8 cellular contexts compared by ENCODE assay signal in the genomic region with DNA sequence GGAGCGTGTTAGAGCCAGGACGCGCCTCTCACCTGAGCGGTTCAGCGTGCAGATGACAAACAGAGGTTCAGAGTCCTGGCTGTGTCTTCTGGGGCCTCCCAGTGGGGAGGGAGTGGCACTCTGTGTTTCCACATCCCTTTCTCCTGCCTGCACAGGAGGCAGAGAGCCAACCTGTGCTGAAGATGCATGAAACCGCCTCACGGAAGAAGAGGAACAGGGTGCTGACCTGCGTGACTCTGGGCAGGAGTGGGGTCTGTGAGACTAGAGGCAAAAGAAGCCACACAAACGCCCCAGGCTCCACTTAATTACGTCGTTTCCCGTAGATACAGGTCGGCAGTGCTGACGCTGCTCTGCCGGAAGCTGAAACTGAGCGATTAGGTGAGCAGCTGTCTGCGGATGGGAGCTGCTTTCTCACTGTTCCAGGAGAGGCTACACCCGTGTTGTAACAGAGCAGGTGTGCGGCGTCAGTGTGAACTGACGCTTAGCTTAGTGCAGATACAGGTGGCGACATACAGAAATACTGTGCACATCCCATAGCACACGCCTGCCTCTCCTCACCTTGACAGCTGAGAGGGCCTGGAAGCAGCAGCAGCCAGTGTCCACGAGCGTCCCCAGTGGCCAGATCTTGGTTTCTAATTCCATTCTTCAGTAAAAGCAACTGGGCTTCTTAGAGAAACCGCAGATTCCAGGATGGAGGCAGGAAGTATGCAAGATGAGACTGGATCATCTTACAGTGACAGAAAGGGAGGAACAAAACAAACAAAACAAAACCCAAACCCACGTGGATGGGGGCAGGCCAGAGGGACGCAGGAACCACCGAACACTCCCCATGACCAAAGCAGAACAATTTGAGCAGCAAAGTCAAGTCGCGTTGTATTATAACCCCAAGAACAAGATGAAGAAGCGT. TPM values are rescaled to one million over a fixed set of nuclear protein-coding genes. Genes with fewer than 3 reads are reported as not detected.
A peak's percentile ranks its signal among the peaks of the same experiment; 100 is the strongest.
DNase-seq lines count a peak whose midpoint lies in the region; ATAC-seq and TF ChIP-seq lines count a peak whose summit lies in the region.

No MANE protein-coding gene starts in this region.

- H3K27ac ChIP-seq in WERI-Rb-1: peak overlapping the region; percentile 4; the same call in 1 of the 2 replicates
- H3K27ac ChIP-seq in right cardiac atrium (ENCODE audit: low read length): no peak overlapping the region
- peak overlapping the region; percentile 62 for H3K27ac ChIP-seq in thymus (ENCODE audit: low read depth)
- H3K27ac ChIP-seq in effector memory CD4-positive, alpha-beta T cell (ENCODE audit: insufficient read depth, low read length, poor library complexity, severe bottlenecking): no peak overlapping the region

- H3K4me1 ChIP-seq in right cardiac atrium (ENCODE audit: control insufficient read depth, insufficient read depth, low read length) (no peaks in the 10 kb centered on the region), thymus (ENCODE audit: control insufficient read depth, insufficient read depth, low read length) (no peaks in the 10 kb centered on the region)
- H3K4me1 ChIP-seq in effector memory CD4-positive, alpha-beta T cell (ENCODE audit: control insufficient read depth, insufficient read depth, low read length, poor library complexity, severe bottlenecking): no peaks in the 10 kb centered on the region

- H3K36me3 ChIP-seq in WERI-Rb-1 (no peaks in the 10 kb centered on the region; the same call in 1 of the 2 replicates), thymus (ENCODE audit: control insufficient read depth, insufficient read depth) (no peaks in the 10 kb centered on the region)
- no peaks in the 10 kb centered on the region for H3K36me3 ChIP-seq in effector memory CD4-positive, alpha-beta T cell (ENCODE audit: control insufficient read depth, insufficient read depth, low read length)

- intact Hi-C loops in right cardiac atrium (cut with DNase I): no loop called here

- H3K27me3 ChIP-seq in WERI-Rb-1 (ENCODE audit: insufficient read depth, low read depth, severe bottlenecking) (no peaks in the 10 kb centered on the region), right cardiac atrium (ENCODE audit: control insufficient read depth, insufficient read depth) (no peaks in the 10 kb centered on the region), thymus (ENCODE audit: control insufficient read depth, insufficient read depth) (peaks cover 12% of the 10 kb centered on the region)
- H3K27me3 ChIP-seq in effector memory CD4-positive, alpha-beta T cell (replicated peaks; ENCODE audit: control insufficient read depth, insufficient read depth, low read length, poor library complexity, severe bottlenecking): no peaks in the 10 kb centered on the region

- peak; percentile 44 for DNase-seq in NCI-H1694 (lab: John Stamatoyannopoulos, UW)
- DNase-seq in WERI-Rb-1: peak; percentile 88
- peak in 1 of 3 donors; percentile 72 for DNase-seq in right cardiac atrium
- no peak for DNase-seq in ureter (ENCODE audit: low spot score)
- DNase-seq in effector memory CD4-positive, alpha-beta T cell: no peak
- DNase-seq in NCI-H1048 (lab: John Stamatoyannopoulos, UW): no peak

- ATAC-seq in GM19023 (IDR thresholded peaks at IDR 0.05; ENCODE audit: unreplicated experiment): peak; percentile 93
- ATAC-seq in right cardiac atrium: peak; percentile 32 to 64

- WGBS in right cardiac atrium: 55% methylated on average over 32 of the region's 32 CpGs
- WGBS in thymus: 89% methylated on average over 32 of the region's 32 CpGs

- peak; percentile 97 for TF ChIP-seq CTCF in WERI-Rb-1 (IDR thresholded peaks at IDR 0.05; ENCODE audit: low read depth, low read length)

- H3K9me3 ChIP-seq in WERI-Rb-1 (ENCODE audit: severe bottlenecking) (no peaks in the 10 kb centered on the region), right cardiac atrium (ENCODE audit: control insufficient read depth, low read length) (no peaks in the 10 kb centered on the region), thymus (ENCODE audit: control insufficient read depth) (peaks cover 2% of the 10 kb centered on the region)
- H3K9me3 ChIP-seq in effector memory CD4-positive, alpha-beta T cell (ENCODE audit: control insufficient read depth, low read length): no peaks in the 10 kb centered on the region

- H3K4me3 ChIP-seq in WERI-Rb-1 (ENCODE audit: low read depth, low read length) (no peak overlapping the region), right cardiac atrium (ENCODE audit: low read length) (no peak overlapping the region), thymus (ENCODE audit: low read length) (no peak overlapping the region)
- H3K4me3 ChIP-seq in effector memory CD4-positive, alpha-beta T cell (ENCODE audit: insufficient read depth, low read depth, low read length, poor library complexity, severe bottlenecking): no peak overlapping the region

RNA-seq across cellular contexts. Expression of gene MCF2L, which starts 37.7 kb away (rescaled TPM):
- total RNA-seq in right cardiac atrium (10 to 100 TPM; 18.0 to 47.5 (median 27.4) TPM), ureter (115 TPM)
- polyA plus RNA-seq in right cardiac atrium (33.2 TPM), thymus (28.6 TPM)

Comparison
In these comparisons a context has a peak if more than half of its experiments do, and no peak if none do; other contexts are left out.
1. DNase-seq: peak in NCI-H1694 (single experiment) and WERI-Rb-1 (single experiment); none in ureter (single experiment), effector memory CD4-positive, alpha-beta T cell (0 of 3) and NCI-H1048 (single experiment).
2. H3K27ac ChIP-seq: peak in WERI-Rb-1 (single experiment) and thymus (single experiment); none in right cardiac atrium (single experiment) and effector memory CD4-positive, alpha-beta T cell (single experiment).